ENCODE assay signal across 8 cellular contexts in the genomic region with DNA sequence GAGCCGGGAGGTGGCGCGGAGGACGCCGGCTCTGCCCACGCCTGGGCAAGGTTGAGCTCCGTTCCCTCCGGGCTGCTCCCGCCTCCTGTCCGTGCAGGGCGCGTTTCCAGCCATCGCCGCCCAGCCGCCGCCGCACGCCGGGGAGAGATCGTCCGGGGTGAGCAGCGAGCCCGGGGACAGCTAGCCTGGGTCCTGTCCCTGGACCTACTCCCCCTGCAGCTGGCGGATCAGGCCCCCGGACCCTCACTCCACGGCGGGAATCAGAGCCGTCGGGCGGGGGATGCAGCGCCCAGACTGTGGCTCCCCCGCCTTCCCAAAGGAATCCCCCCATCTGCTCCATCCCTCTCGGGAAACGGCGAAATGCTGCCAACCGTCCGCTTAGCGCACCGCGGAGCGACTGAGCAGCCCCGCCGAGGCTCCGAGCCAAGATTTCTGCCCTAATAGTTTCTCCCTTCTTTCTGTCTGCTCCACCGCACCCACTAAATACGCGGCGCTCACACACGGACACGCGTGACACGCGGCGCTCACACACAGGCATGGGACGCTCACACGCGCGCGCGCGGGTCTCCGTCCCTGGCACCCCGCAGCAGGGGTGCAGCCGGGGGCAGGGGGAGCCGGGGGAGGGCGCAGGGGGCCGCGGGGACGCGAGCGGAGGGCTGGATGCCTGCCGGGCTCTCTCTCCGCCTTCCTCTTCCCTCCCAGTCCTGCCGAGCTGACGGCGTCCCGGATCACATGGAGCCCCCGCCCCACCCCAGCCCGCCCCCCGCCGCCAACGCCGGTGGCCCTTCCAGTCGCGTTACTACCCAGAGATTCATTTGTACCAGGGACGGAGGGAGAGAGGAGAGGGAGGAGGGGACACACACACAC. TPM values are rescaled to one million over a fixed set of nuclear protein-coding genes. Genes with fewer than 3 reads are reported as not detected.
DNase-seq lines count a peak whose midpoint lies in the region; ATAC-seq and TF ChIP-seq lines count a peak whose summit lies in the region.

TSS of gene KCNJ5 (plus strand) at position 814 of the 867 bp plus-strand sequence. CDS start 19,918 bp downstream, outside the sequence.

- peaks cover 4% of the 10 kb centered on the region for H3K4me1 ChIP-seq in ovary (ENCODE audit: insufficient read depth)

- POLR2A ChIA-PET in activated CD8-positive, alpha-beta T cell treated with anti-CD3 and anti-CD28 coated beads for 36 hours (lab: Charles Lee) = interaction anchor here (0.7 to 0.8 kb wide), 2 partner anchors 18 to 45 kb away, joined by 3 read pairs; no protein-coding TSS in a partner anchor

- no peaks in the 10 kb centered on the region for H3K9me3 Mint-ChIP-seq in activated CD4-positive, alpha-beta T cell treated with anti-CD3 and anti-CD28 coated beads, Interleukin-2, amount 10 ng/mL, durations not matched to agents 24 days and 14 days
- no peaks in the 10 kb centered on the region for H3K9me3 Mint-ChIP-seq in activated CD8-positive, alpha-beta T cell treated with anti-CD3 and anti-CD28 coated beads for 36 hours
- H3K9me3 Mint-ChIP-seq in glutamatergic neuron (ENCODE audit: unreplicated experiment) = peaks cover 9% of the 10 kb centered on the region

- H3K9me3 ChIP-seq in ovary = no peaks in the 10 kb centered on the region

- no peak for TF ChIP-seq EP300 in ovary (IDR thresholded peaks at IDR 0.05)

- TF ChIP-seq CTCF in activated CD8-positive, alpha-beta T cell treated with anti-CD3 and anti-CD28 coated beads for 36 hours (IDR thresholded peaks at IDR 0.05) = no peak
- TF ChIP-seq CTCF in glutamatergic neuron (IDR thresholded peaks at IDR 0.05; ENCODE audit: partially characterized antibody, unreplicated experiment) = no peak
- TF ChIP-seq CTCF in ovary (IDR thresholded peaks at IDR 0.05) = no peak

- peak within 1 kb of the TSS; percentile 75 for H3K4me3 Mint-ChIP-seq in activated CD4-positive, alpha-beta T cell treated with anti-CD3 and anti-CD28 coated beads, Interleukin-2, amount 10 ng/mL, durations not matched to agents 24 days and 14 days
- peak within 1 kb of the TSS; percentile 61 for H3K4me3 Mint-ChIP-seq in activated CD8-positive, alpha-beta T cell treated with anti-CD3 and anti-CD28 coated beads for 36 hours
- peak within 1 kb of the TSS; percentile 89 for H3K4me3 Mint-ChIP-seq in glutamatergic neuron (ENCODE audit: unreplicated experiment)

- H3K4me3 ChIP-seq in ovary = peak within 1 kb of the TSS; percentile 38

- peak; percentile 11 for ATAC-seq in activated CD8-positive, alpha-beta T cell treated with anti-CD3 and anti-CD28 coated beads for 36 hours
- no peak for ATAC-seq in HG03460 (IDR thresholded peaks at IDR 0.05; ENCODE audit: unreplicated experiment)

- 0 to 1% (median 0%) methylated on average over 52 to 86 of the region's 86 CpGs for WGBS in ovary, 3 donors

- no peaks in the 10 kb centered on the region for H3K36me3 ChIP-seq in ovary

- intact Hi-C loops in activated CD4-positive, alpha-beta T cell treated with anti-CD3 and anti-CD28 coated beads, Interleukin-2, amount 10 ng/mL, durations not matched to agents 24 days and 14 days (cut with micrococcal nuclease) = loop anchor here (2.0 kb wide), 1 partner anchor 14 kb away; no protein-coding TSS in a partner anchor
- intact Hi-C loops in activated CD8-positive, alpha-beta T cell treated with anti-CD3 and anti-CD28 coated beads for 36 hours (cut with micrococcal nuclease) = no loop called here
- intact Hi-C loops in ovary (cut with DNase I) = no loop called here

- no peaks in the 10 kb centered on the region for H3K27me3 ChIP-seq in ovary

- TF ChIP-seq POLR2A in ovary (IDR thresholded peaks at IDR 0.05) = no peak

- H3K27me3 Mint-ChIP-seq in activated CD4-positive, alpha-beta T cell treated with anti-CD3 and anti-CD28 coated beads, Interleukin-2, amount 10 ng/mL, durations not matched to agents 24 days and 14 days = peaks cover 70% of the 10 kb centered on the region
- H3K27me3 Mint-ChIP-seq in activated CD8-positive, alpha-beta T cell treated with anti-CD3 and anti-CD28 coated beads for 36 hours = peaks cover 55% of the 10 kb centered on the region
- H3K27me3 Mint-ChIP-seq in glutamatergic neuron (ENCODE audit: unreplicated experiment) = peaks cover 12% of the 10 kb centered on the region

- no peak for DNase-seq in activated CD4-positive, alpha-beta T cell treated with anti-CD3 and anti-CD28 coated beads, Interleukin-2, amount 10 ng/mL, durations not matched to agents 24 days and 14 days
- no peak for DNase-seq in activated CD4-positive, alpha-beta T cell treated with anti-CD3 and anti-CD28 coated beads, Interleukin-2, amount 50 U/mL, for 4 hours
- DNase-seq in activated CD8-positive, alpha-beta T cell treated with anti-CD3 and anti-CD28 coated beads for 36 hours = no peak
- DNase-seq in glutamatergic neuron = peak; percentile 73
- DNase-seq in ovary = peak; percentile 44 to 75 (median 62)
- no peak for DNase-seq in DMS114 treated with DMSO at 0.1 percent for 48 hours (lab: John Stamatoyannopoulos, UW; ENCODE audit: unreplicated experiment)
- no peak for DNase-seq in Ammon's horn (ENCODE audit: low spot score)

- CTCF ChIA-PET in activated CD8-positive, alpha-beta T cell treated with anti-CD3 and anti-CD28 coated beads for 36 hours (lab: Charles Lee) = interaction anchor here (4.2 to 5.9 kb wide), 2 partner anchors 15 to 65 kb away, joined by 33 to 34 read pairs; no protein-coding TSS in a partner anchor

- no peaks in the 10 kb centered on the region for H3K36me3 Mint-ChIP-seq in activated CD4-positive, alpha-beta T cell treated with anti-CD3 and anti-CD28 coated beads, Interleukin-2, amount 10 ng/mL, durations not matched to agents 24 days and 14 days (ENCODE audit: low read depth)
- no peaks in the 10 kb centered on the region for H3K36me3 Mint-ChIP-seq in activated CD8-positive, alpha-beta T cell treated with anti-CD3 and anti-CD28 coated beads for 36 hours (ENCODE audit: low read depth)
- no peaks in the 10 kb centered on the region for H3K36me3 Mint-ChIP-seq in glutamatergic neuron (ENCODE audit: unreplicated experiment)

- H3K27ac Mint-ChIP-seq in activated CD4-positive, alpha-beta T cell treated with anti-CD3 and anti-CD28 coated beads, Interleukin-2, amount 10 ng/mL, durations not matched to agents 24 days and 14 days = no peak within 1 kb of the TSS
- H3K27ac Mint-ChIP-seq in activated CD8-positive, alpha-beta T cell treated with anti-CD3 and anti-CD28 coated beads for 36 hours = no peak within 1 kb of the TSS
- peak within 1 kb of the TSS; percentile 84 for H3K27ac Mint-ChIP-seq in glutamatergic neuron (ENCODE audit: unreplicated experiment)

- peaks cover 8% of the 10 kb centered on the region for H3K4me1 Mint-ChIP-seq in activated CD4-positive, alpha-beta T cell treated with anti-CD3 and anti-CD28 coated beads, Interleukin-2, amount 10 ng/mL, durations not matched to agents 24 days and 14 days
- H3K4me1 Mint-ChIP-seq in activated CD8-positive, alpha-beta T cell treated with anti-CD3 and anti-CD28 coated beads for 36 hours (ENCODE audit: low read depth) = peaks cover 6% of the 10 kb centered on the region
- peaks cover 22% of the 10 kb centered on the region for H3K4me1 Mint-ChIP-seq in glutamatergic neuron (ENCODE audit: low read depth, unreplicated experiment)

- no peak within 1 kb of the TSS for H3K27ac ChIP-seq in ovary

RNA-seq across cellular contexts. Expression of gene KCNJ5, which starts in this region (rescaled TPM):
- not detected in 2 replicates for total RNA-seq in activated CD4-positive, alpha-beta T cell treated with anti-CD3 and anti-CD28 coated beads, Interleukin-2, amount 10 ng/mL, durations not matched to agents 24 days and 14 days
- not detected for total RNA-seq in activated CD8-positive, alpha-beta T cell treated with anti-CD3 and anti-CD28 coated beads for 36 hours
- 0.34 TPM for total RNA-seq in glutamatergic neuron (ENCODE audit: unreplicated experiment)
- 1 to 10 TPM in 5 of 7 donors, under 1 TPM in 2; 0.72 to 2.8 (median 2.0) TPM for total RNA-seq in ovary
- 1 to 10 TPM in 1 of 2 donors, under 1 TPM in 1; 0.42 to 3.7 TPM for polyA plus RNA-seq in ovary

Comparison
In these comparisons a context has a peak if more than half of its experiments do, and no peak if none do; other contexts are left out.
1. Peak in ATAC-seq in activated CD8-positive, alpha-beta T cell treated with anti-CD3 and anti-CD28 coated beads for 36 hours; RNA of the gene not detected or under 1 TPM.
2. Peak in DNase-seq in glutamatergic neuron; RNA of the gene not detected or under 1 TPM.
3. DNase-seq: peak in ovary (5 of 5); none in activated CD4-positive, alpha-beta T cell treated with anti-CD3 and anti-CD28 coated beads, Interleukin-2, amount 10 ng/mL, durations not matched to agents 24 days and 14 days (single experiment), activated CD4-positive, alpha-beta T cell treated with anti-CD3 and anti-CD28 coated beads, Interleukin-2, amount 50 U/mL, for 4 hours (0 of 2), activated CD8-positive, alpha-beta T cell treated with anti-CD3 and anti-CD28 coated beads for 36 hours (single experiment), DMS114 treated with DMSO at 0.1 percent for 48 hours (single experiment) and Ammon's horn (single experiment).
4. Peak in every context shown above with its lines, with median percentiles within 50 percentile points of each other: H3K4me3 Mint-ChIP-seq.